Comparison of ENCODE assay signal across 1 cellular context in genomic region chr7:131328387-131329175, GRCh38.
TF ChIP-seq lines count a peak whose summit lies in the region.

No MANE protein-coding gene starts in this region.

TF ChIP-seq in HEK293, 187 proteins besides CTCF, POLR2A, EP300 and RAD21 (continued from another document):
- TF ChIP-seq ZBTB20 (tag by site-specific recombination; IDR thresholded peaks at IDR 0.05): peak; percentile 68
- no peak for TF ChIP-seq ZNF670 (tag by site-specific recombination; IDR thresholded peaks at IDR 0.05; ENCODE audit: low read depth)
- TF ChIP-seq ZNF610 (tag by site-specific recombination; IDR thresholded peaks at IDR 0.05; ENCODE audit: borderline replicate concordance): no peak
- no peak for TF ChIP-seq ZXDB (tag by site-specific recombination; IDR thresholded peaks at IDR 0.05)
- 0 out of 2 replicates have a peak, but pooled peaks have one; percentile 2 for TF ChIP-seq SCRT2 (tag by site-specific recombination; IDR thresholded peaks at IDR 0.05)
- TF ChIP-seq ZNF214 (tag by site-specific recombination; IDR thresholded peaks at IDR 0.05; ENCODE audit: borderline replicate concordance): no peak
- TF ChIP-seq ZIC2 (tag by site-specific recombination; IDR thresholded peaks at IDR 0.05): no peak
- no peak for TF ChIP-seq EGR2 (tag by site-specific recombination; IDR thresholded peaks at IDR 0.05; ENCODE audit: low read depth)
- no peak for TF ChIP-seq ZNF621 (tag by site-specific recombination; IDR thresholded peaks at IDR 0.05)
- no peak for TF ChIP-seq ZNF18 (tag by site-specific recombination; IDR thresholded peaks at IDR 0.05)
- no peak for TF ChIP-seq ZNF433 (tag by site-specific recombination; IDR thresholded peaks at IDR 0.05; ENCODE audit: low read depth)
- TF ChIP-seq ZBTB17 (tag by site-specific recombination; IDR thresholded peaks at IDR 0.05): peak; percentile 12; the same call in 1 of the 2 replicates
- no peak for TF ChIP-seq ZNF140 (tag by site-specific recombination; IDR thresholded peaks at IDR 0.05)
- TF ChIP-seq ZNF660 (tag by site-specific recombination; IDR thresholded peaks at IDR 0.05): 0 out of 2 replicates have a peak, but pooled peaks have one; percentile 44
- no peak for TF ChIP-seq ZNF24 (tag by site-specific recombination; IDR thresholded peaks at IDR 0.05)
- TF ChIP-seq ZNF701 (tag by site-specific recombination; IDR thresholded peaks at IDR 0.05): no peak
- TF ChIP-seq SP2 (tag by site-specific recombination; IDR thresholded peaks at IDR 0.05): no peak
- TF ChIP-seq ZNF335 (tag by site-specific recombination; conservative IDR thresholded peaks at IDR 0.05): peak; percentile 58
- TF ChIP-seq ZBTB10 (tag by site-specific recombination; IDR thresholded peaks at IDR 0.05): 0 out of 2 replicates have a peak, but pooled peaks have one; percentile 10
- TF ChIP-seq ZNF76 (tag by site-specific recombination; IDR thresholded peaks at IDR 0.05; ENCODE audit: borderline replicate concordance, low read depth): no peak
- no peak for TF ChIP-seq ZNF23 (tag by site-specific recombination; IDR thresholded peaks at IDR 0.05; ENCODE audit: borderline replicate concordance)
- TF ChIP-seq HOXD13 (CRISPR knock-in tag; IDR thresholded peaks at IDR 0.05; ENCODE audit: borderline replicate concordance): no peak
- TF ChIP-seq ZNF623 (tag by site-specific recombination; IDR thresholded peaks at IDR 0.05): no peak
- TF ChIP-seq ZNF184 (tag by site-specific recombination; IDR thresholded peaks at IDR 0.05): no peak
- no peak for TF ChIP-seq ZNF626 (tag by site-specific recombination; IDR thresholded peaks at IDR 0.05)
- TF ChIP-seq PATZ1 (tag by site-specific recombination; IDR thresholded peaks at IDR 0.05): no peak
- TF ChIP-seq ZNF645 (tag by site-specific recombination; IDR thresholded peaks at IDR 0.05): no peak
- TF ChIP-seq ZNF121 (tag by site-specific recombination; IDR thresholded peaks at IDR 0.05): no peak
- TF ChIP-seq WT1 (tag by site-specific recombination; IDR thresholded peaks at IDR 0.05): no peak
- no peak for TF ChIP-seq ZNF596 (tag by site-specific recombination; IDR thresholded peaks at IDR 0.05)
- no peak for TF ChIP-seq ZNF571 (tag by site-specific recombination; IDR thresholded peaks at IDR 0.05)
